ENCODE assay signal across 7 cellular contexts in the genomic region with DNA sequence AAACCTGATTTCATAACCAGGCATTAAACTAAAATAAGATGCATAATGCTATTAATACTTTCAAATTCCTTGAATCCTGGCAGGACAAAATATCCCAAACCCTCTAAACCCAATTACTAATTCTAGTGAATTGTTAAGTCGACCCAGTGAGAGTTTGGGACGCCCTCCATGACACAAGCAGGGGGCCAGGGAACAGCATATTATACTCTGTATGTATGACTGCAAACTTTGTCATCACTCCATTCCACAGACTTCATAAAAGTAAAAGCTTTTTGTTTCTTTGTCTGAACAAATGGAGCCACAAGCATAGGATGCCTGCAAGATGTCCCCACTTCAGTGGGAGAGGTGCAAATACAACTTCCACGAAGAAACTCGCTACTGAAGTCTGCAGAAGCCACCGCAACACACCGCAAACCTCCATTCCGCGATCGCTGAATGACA. TPM values are rescaled to one million over a fixed set of nuclear protein-coding genes. Genes with fewer than 3 reads are reported as not detected.
DNase-seq lines count a peak whose midpoint lies in the region; ATAC-seq and TF ChIP-seq lines count a peak whose summit lies in the region.

No MANE protein-coding gene starts in this region.

- H3K4me2 ChIP-seq in smooth muscle cell: peak overlapping the region; percentile 93

- CTCF ChIA-PET in activated CD4-positive, alpha-beta memory T cell treated with anti-CD3 and anti-CD28 coated beads for 36 hours (lab: Charles Lee): interaction anchor here (1.4 to 3.2 kb wide), 3 partner anchors 11 to 70 kb away, joined by 4 to 14 read pairs (median 13); no protein-coding TSS in a partner anchor
- CTCF ChIA-PET in HEK293T (lab: Yijun Ruan, JAX): interaction anchor here (0.7 kb wide), 1 partner anchor 23 kb away, joined by 3 read pairs; no protein-coding TSS in a partner anchor

- H3F3A ChIP-seq in smooth muscle cell (ENCODE audit: low read depth): peaks cover 14% of the 10 kb centered on the region

- H3K27ac Mint-ChIP-seq in activated CD4-positive, alpha-beta memory T cell treated with anti-CD3 and anti-CD28 coated beads for 36 hours: peak overlapping the region; percentile 100

- peak overlapping the region; percentile 92; the same call in 1 of the 2 replicates for H3K9ac ChIP-seq in HUES64 (ENCODE audit: low read depth, low read length)
- H3K9ac ChIP-seq in smooth muscle cell (ENCODE audit: low read depth): peak overlapping the region; percentile 97

- 2% methylated on average over 9 of the region's 9 CpGs for WGBS in HUES64
- WGBS in smooth muscle cell (ENCODE audit: low lambda C conversion rate): 4% methylated on average over 9 of the region's 9 CpGs

- H3K36me3 ChIP-seq in HUES64 (ENCODE audit: insufficient read depth, low read length) (no peaks in the 10 kb centered on the region), smooth muscle cell (ENCODE audit: low read depth) (no peaks in the 10 kb centered on the region)

- H3K27ac ChIP-seq in HUES64 (ENCODE audit: low read depth, low read length) (peak overlapping the region; percentile 99; the same call in 1 of the 2 replicates), smooth muscle cell (ENCODE audit: low read depth) (peak overlapping the region; percentile 99)

- ATAC-seq in HG02938 (IDR thresholded peaks at IDR 0.05; ENCODE audit: unreplicated experiment): no peak

- POLR2A ChIA-PET in activated CD4-positive, alpha-beta memory T cell treated with anti-CD3 and anti-CD28 coated beads for 36 hours (lab: Charles Lee): interaction anchor here (0.8 to 4.8 kb wide), 9 partner anchors 10 to 591 kb away, joined by 3 to 119 read pairs (median 8); a partner anchor contains a TSS
- POLR2A ChIA-PET in HEK293T (lab: Yijun Ruan, JAX): interaction anchor here (1.6 to 2.7 kb wide), 5 partner anchors 8 to 143 kb away, joined by 4 to 21 read pairs (median 17); no protein-coding TSS in a partner anchor

- peaks cover 10% of the 10 kb centered on the region for H3K36me3 Mint-ChIP-seq in activated CD4-positive, alpha-beta memory T cell treated with anti-CD3 and anti-CD28 coated beads for 36 hours

- H3K27me3 ChIP-seq in HUES64 (ENCODE audit: insufficient read depth, low read length) (no peaks in the 10 kb centered on the region), smooth muscle cell (ENCODE audit: low read depth) (no peaks in the 10 kb centered on the region)

- peaks cover 2% of the 10 kb centered on the region for H3K9me3 Mint-ChIP-seq in activated CD4-positive, alpha-beta memory T cell treated with anti-CD3 and anti-CD28 coated beads for 36 hours

- H3K4me1 Mint-ChIP-seq in activated CD4-positive, alpha-beta memory T cell treated with anti-CD3 and anti-CD28 coated beads for 36 hours (ENCODE audit: low read depth): peaks cover 51% of the 10 kb centered on the region

- no peaks in the 10 kb centered on the region for H3K27me3 Mint-ChIP-seq in activated CD4-positive, alpha-beta memory T cell treated with anti-CD3 and anti-CD28 coated beads for 36 hours

- H3K4me3 Mint-ChIP-seq in activated CD4-positive, alpha-beta memory T cell treated with anti-CD3 and anti-CD28 coated beads for 36 hours: peak overlapping the region; percentile 98

- H3K79me2 ChIP-seq in smooth muscle cell (ENCODE audit: low read depth): peaks cover 55% of the 10 kb centered on the region

- peaks cover 25% of the 10 kb centered on the region for H3K4me1 ChIP-seq in HUES64 (ENCODE audit: insufficient read depth, low read length)
- peaks cover 39% of the 10 kb centered on the region for H3K4me1 ChIP-seq in smooth muscle cell (ENCODE audit: low read depth)

- DNase-seq in activated CD4-positive, alpha-beta memory T cell treated with anti-CD3 and anti-CD28 coated beads for 36 hours: peak; percentile 90
- DNase-seq in foreskin fibroblast: peak in 1 of 2 donors; percentile 39
- DNase-seq in smooth muscle cell (lab: John Stamatoyannopoulos, UW; ENCODE audit: unreplicated experiment): no peak
- DNase-seq in NCI-H2227 treated with DMSO at 0.1 percent for 48 hours (lab: John Stamatoyannopoulos, UW): no peak
- DNase-seq in HEK293T (ENCODE audit: extremely low spot score): no peak

- peaks cover 52% of the 10 kb centered on the region for H4K20me1 ChIP-seq in smooth muscle cell (ENCODE audit: low read depth)

- intact Hi-C loops in activated CD4-positive, alpha-beta memory T cell treated with anti-CD3 and anti-CD28 coated beads for 36 hours (cut with micrococcal nuclease): loop anchor here (1.0 to 2.0 kb wide), 5 partner anchors 9 to 148 kb away; a partner anchor contains a TSS

- H3K9me3 ChIP-seq in HUES64 (ENCODE audit: insufficient read depth, low read depth, low read length) (no peaks in the 10 kb centered on the region), smooth muscle cell (replicated peaks; ENCODE audit: low read depth) (no peaks in the 10 kb centered on the region)

- H3K4me3 ChIP-seq in HUES64 (ENCODE audit: low read length) (peak overlapping the region; percentile 86), foreskin fibroblast (ENCODE audit: low read depth in 1 of 2, low read length in 2 of 2) (peak overlapping the region; percentile 58 to 93), smooth muscle cell (peak overlapping the region; percentile 93)

- peak overlapping the region; percentile 76 for H2AFZ ChIP-seq in smooth muscle cell (ENCODE audit: low read depth)

- TF ChIP-seq CTCF in foreskin fibroblast (IDR thresholded peaks at IDR 0.05; ENCODE audit: low read depth, low read length): no peak
- TF ChIP-seq CTCF in smooth muscle cell (IDR thresholded peaks at IDR 0.05; ENCODE audit: borderline replicate concordance, insufficient read depth, poor library complexity, severe bottlenecking): no peak

TF ChIP-seq in HEK293T, 16 proteins besides CTCF, POLR2A, EP300 and RAD21:
- no peak for TF ChIP-seq ELF4 (IDR thresholded peaks at IDR 0.05)
- no peak for TF ChIP-seq FOXK2 (IDR thresholded peaks at IDR 0.05)
- no peak for TF ChIP-seq NFRKB (IDR thresholded peaks at IDR 0.05)
- TF ChIP-seq CTBP1 (IDR thresholded peaks at IDR 0.05; ENCODE audit: borderline replicate concordance): no peak
- TF ChIP-seq FOXA1 (IDR thresholded peaks at IDR 0.05): no peak
- no peak for TF ChIP-seq ZNF384 (IDR thresholded peaks at IDR 0.05)
- no peak for TF ChIP-seq BHLHE40 (IDR thresholded peaks at IDR 0.05; ENCODE audit: borderline replicate concordance)
- no peak for TF ChIP-seq L3MBTL2 (conservative IDR thresholded peaks at IDR 0.05)
- TF ChIP-seq HDGF (IDR thresholded peaks at IDR 0.05; ENCODE audit: borderline replicate concordance): no peak
- TF ChIP-seq LEF1 (IDR thresholded peaks at IDR 0.05; ENCODE audit: borderline replicate concordance): no peak
- TF ChIP-seq SUZ12 (IDR thresholded peaks at IDR 0.05): no peak
- TF ChIP-seq, protein P1, sequence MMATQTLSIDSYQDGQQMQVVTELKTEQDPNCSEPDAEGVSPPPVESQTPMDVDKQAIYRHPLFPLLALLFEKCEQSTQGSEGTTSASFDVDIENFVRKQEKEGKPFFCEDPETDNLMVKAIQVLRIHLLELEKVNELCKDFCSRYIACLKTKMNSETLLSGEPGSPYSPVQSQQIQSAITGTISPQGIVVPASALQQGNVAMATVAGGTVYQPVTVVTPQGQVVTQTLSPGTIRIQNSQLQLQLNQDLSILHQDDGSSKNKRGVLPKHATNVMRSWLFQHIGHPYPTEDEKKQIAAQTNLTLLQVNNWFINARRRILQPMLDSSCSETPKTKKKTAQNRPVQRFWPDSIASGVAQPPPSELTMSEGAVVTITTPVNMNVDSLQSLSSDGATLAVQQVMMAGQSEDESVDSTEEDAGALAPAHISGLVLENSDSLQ (IDR thresholded peaks at IDR 0.05): no peak
- no peak for TF ChIP-seq TARDBP (IDR thresholded peaks at IDR 0.05)
- no peak for TF ChIP-seq SP1 (IDR thresholded peaks at IDR 0.05)
- TF ChIP-seq FOXM1 (IDR thresholded peaks at IDR 0.05; ENCODE audit: borderline replicate concordance): no peak
- TF ChIP-seq ARNT (IDR thresholded peaks at IDR 0.05): no peak

RNA-seq across cellular contexts. Expression of a gene that starts 1.2 kb away (rescaled TPM):
- 28.0 TPM for polyA plus RNA-seq in HUES64 (2013, experiment 1 of 2)
- 29.7 TPM for polyA plus RNA-seq in HUES64 (2013, experiment 2 of 2)
- total RNA-seq in activated CD4-positive, alpha-beta memory T cell treated with anti-CD3 and anti-CD28 coated beads for 36 hours: 10 to 100 TPM; 56.0 to 58.7 TPM
- 28.6 and 30.8 TPM in 2 replicates for total RNA-seq in smooth muscle cell
- polyA plus RNA-seq in smooth muscle cell: 11.8 and 20.2 TPM in 2 replicates
